Comparison of ENCODE assay signal across 8 cellular contexts in the genomic region with DNA sequence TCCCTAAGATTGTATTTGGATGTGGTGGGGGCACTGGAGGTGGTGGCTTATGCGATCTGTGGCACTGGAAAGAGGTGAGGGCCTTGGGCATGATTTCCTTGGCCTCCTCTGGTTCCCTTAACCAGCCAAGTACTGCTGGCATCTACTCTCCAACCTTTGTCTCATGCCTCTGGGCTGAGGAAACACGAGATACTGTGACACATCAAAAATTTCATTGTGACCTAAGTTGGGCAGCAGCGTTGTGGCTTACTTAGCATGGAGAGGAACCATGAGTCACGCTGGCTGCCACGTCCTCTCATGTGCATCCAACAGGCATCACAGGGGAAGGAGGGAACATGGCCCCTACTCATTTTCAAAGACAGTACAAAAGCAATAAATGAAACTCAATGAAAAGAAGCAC. TPM values are rescaled to one million over a fixed set of nuclear protein-coding genes. Genes with fewer than 3 reads are reported as not detected.
A peak's percentile ranks its signal among the peaks of the same experiment; 100 is the strongest.
DNase-seq lines count a peak whose midpoint lies in the region; ATAC-seq and TF ChIP-seq lines count a peak whose summit lies in the region.

No MANE protein-coding gene starts in this region.

- peak overlapping the region in 1 of 2 donors; percentile 15 for H3K4me3 Mint-ChIP-seq in CD14-positive monocyte
- no peak overlapping the region for H3K4me3 Mint-ChIP-seq in activated CD4-positive, alpha-beta memory T cell treated with anti-CD3 and anti-CD28 coated beads for 36 hours

- peaks cover 24% of the 10 kb centered on the region for H3K4me1 Mint-ChIP-seq in CD14-positive monocyte
- no peaks in the 10 kb centered on the region for H3K4me1 Mint-ChIP-seq in activated CD4-positive, alpha-beta memory T cell treated with anti-CD3 and anti-CD28 coated beads for 36 hours (ENCODE audit: low read depth)

- 36 to 40% methylated on average over 5 of the region's 5 CpGs for WGBS in lower leg skin, 2 donors

- peak overlapping the region; percentile 97 to 100 (median 99) for H3K27ac Mint-ChIP-seq in CD14-positive monocyte
- no peak overlapping the region for H3K27ac Mint-ChIP-seq in activated CD4-positive, alpha-beta memory T cell treated with anti-CD3 and anti-CD28 coated beads for 36 hours

- POLR2A ChIA-PET in activated CD4-positive, alpha-beta memory T cell treated with anti-CD3 and anti-CD28 coated beads for 36 hours (lab: Charles Lee): no interaction called here

- H3K9me3 Mint-ChIP-seq in CD14-positive monocyte: peaks cover 6 to 16% (median 11%) of the 10 kb centered on the region in 7 donors
- H3K9me3 Mint-ChIP-seq in activated CD4-positive, alpha-beta memory T cell treated with anti-CD3 and anti-CD28 coated beads for 36 hours: peaks cover 8% of the 10 kb centered on the region

- TF ChIP-seq CTCF in CD14-positive monocyte (IDR thresholded peaks at IDR 0.05) (no peak), lower leg skin (IDR thresholded peaks at IDR 0.05) (no peak), GM20000 (IDR thresholded peaks at IDR 0.05; ENCODE audit: extremely low read depth, missing control alignments) (no peak)

- no peaks in the 10 kb centered on the region for H3K27me3 Mint-ChIP-seq in CD14-positive monocyte (ENCODE audit: low read depth in 3 of 3)
- no peaks in the 10 kb centered on the region for H3K27me3 Mint-ChIP-seq in activated CD4-positive, alpha-beta memory T cell treated with anti-CD3 and anti-CD28 coated beads for 36 hours

- H3K36me3 Mint-ChIP-seq in CD14-positive monocyte: peaks cover 0 to 2% of the 10 kb centered on the region in 2 donors
- H3K36me3 Mint-ChIP-seq in activated CD4-positive, alpha-beta memory T cell treated with anti-CD3 and anti-CD28 coated beads for 36 hours: peaks cover 10% of the 10 kb centered on the region

- DNase-seq in CD14-positive monocyte (ENCODE audit: low spot score) (peak; percentile 97), lower leg skin (ENCODE audit: low spot score in 2 of 2) (peak; percentile 60 to 89), GM20000 (ENCODE audit: low spot score) (no peak), DMS 273 (lab: John Stamatoyannopoulos, UW; ENCODE audit: unreplicated experiment) (no peak), activated gamma-delta T cell treated with Interleukin-2 at 50 U/mL for 16 hours (no peak)
- DNase-seq in activated CD4-positive, alpha-beta memory T cell treated with anti-CD3 and anti-CD28 coated beads for 36 hours: peak; percentile 59

- H3K4me3 ChIP-seq in lower leg skin (ENCODE audit: low read depth, poor library complexity, severe bottlenecking): no peak overlapping the region

- no peak for TF ChIP-seq POLR2A in lower leg skin (IDR thresholded peaks at IDR 0.05)

- intact Hi-C loops in CD14-positive monocyte (cut with micrococcal nuclease) (loop anchor here in 1 of 2 donors (10.0 kb wide), 1 partner anchor 48 kb away; no protein-coding TSS in a partner anchor), lower leg skin (cut with DNase I; ENCODE audit: low total_unique reads) (no loop called here)
- intact Hi-C loops in activated CD4-positive, alpha-beta memory T cell treated with anti-CD3 and anti-CD28 coated beads for 36 hours (cut with micrococcal nuclease): no loop called here

- ATAC-seq in HG03378 (IDR thresholded peaks at IDR 0.05; ENCODE audit: unreplicated experiment) (peak; percentile 49), GM18861 (IDR thresholded peaks at IDR 0.05; ENCODE audit: unreplicated experiment) (no peak)

- CTCF ChIA-PET in activated CD4-positive, alpha-beta memory T cell treated with anti-CD3 and anti-CD28 coated beads for 36 hours (lab: Charles Lee): interaction anchor here (0.6 kb wide), 1 partner anchor 311 kb away, joined by 3 read pairs; no protein-coding TSS in a partner anchor

RNA-seq across cellular contexts. Expression of a gene that starts 29.7 kb away (rescaled TPM):
- polyA plus RNA-seq in CD14-positive monocyte: 1 to 10 TPM in 1 of 2 donors, not detected in 1; 2.3 TPM
- total RNA-seq in activated CD4-positive, alpha-beta memory T cell treated with anti-CD3 and anti-CD28 coated beads for 36 hours: 1 to 10 TPM; 4.7 TPM
- total RNA-seq in lower leg skin: 1 to 10 TPM in 3 of 4 donors, under 1 TPM in 1; 0.42 to 9.2 (median 2.1) TPM

Comparison
In these comparisons a context has a peak if more than half of its experiments do, and no peak if none do; other contexts are left out.
1. DNase-seq: peak in CD14-positive monocyte (single experiment), activated CD4-positive, alpha-beta memory T cell treated with anti-CD3 and anti-CD28 coated beads for 36 hours (single experiment) and lower leg skin (2 of 2); none in GM20000 (single experiment), DMS 273 (single experiment) and activated gamma-delta T cell treated with Interleukin-2 at 50 U/mL for 16 hours (single experiment).